18 cellular contexts compared by ENCODE assay signal in genomic region chr5:143214890-143215289, GRCh38.
"Had no signal": no experiment of that assay in that cellular context is flagged by ENCODE, and none has a peak within 500 bp of the region (broad histone marks: within the 10 kb centered on the region; RNA-seq: fewer than 3 reads in every experiment).

No MANE protein-coding gene starts in this region.

- H3K27me3 ChIP-seq: esophagus squamous epithelium, testis, upper lobe of left lung had no signal

- FAIRE-seq: colon had no signal

- DNase-seq: activated CD4-positive, alpha-beta T cell treated with anti-CD3 and anti-CD28 coated beads for 4 hours; activated CD8-positive, alpha-beta T cell treated with anti-CD3 and anti-CD28 coated beads for 36 hours; activated gamma-delta T cell treated with Interleukin-2 at 50 U/mL for 16 hours; activated T-cell treated with anti-CD3 and anti-CD28 coated beads, Interleukin-2, amount 50 U/mL, for 72 hours; amniotic stem cell; effector CD4-positive, alpha-beta T cell; esophagus squamous epithelium; lower lobe of right lung; midbrain; psoas muscle; stimulated activated naive CD8-positive, alpha-beta T cell treated with anti-CD3 and anti-CD28 coated beads, Interleukin-15, amount 100 ng/mL, for 72 hours; testis had no signal

- H3K9me3 Mint-ChIP-seq: activated CD8-positive, alpha-beta T cell treated with anti-CD3 and anti-CD28 coated beads for 36 hours; activated T-cell treated with anti-CD3 and anti-CD28 coated beads, Interleukin-2, amount 50 U/mL, for 72 hours; neural crest cell; stimulated activated naive CD8-positive, alpha-beta T cell treated with anti-CD3 and anti-CD28 coated beads, Interleukin-15, amount 100 ng/mL, for 72 hours; T-helper 1 cell treated with Interleukin-12 subunit alpha and Interleukin-12 subunit beta and Interleukin-4 antibody, amounts not matched to agents 30 μg/mL and 1 μg/mL, for 36 hours had no signal

- H3K27ac Mint-ChIP-seq: activated CD8-positive, alpha-beta T cell treated with anti-CD3 and anti-CD28 coated beads for 36 hours; activated naive CD8-positive, alpha-beta T cell; T-helper 1 cell treated with Interleukin-12 subunit alpha and Interleukin-12 subunit beta and Interleukin-4 antibody, amounts not matched to agents 30 μg/mL and 1 μg/mL, for 36 hours had no signal

- H3K9me3 ChIP-seq: esophagus squamous epithelium, lower lobe of right lung, psoas muscle, testis, upper lobe of left lung had no signal

- H3K4me3 Mint-ChIP-seq: activated CD8-positive, alpha-beta T cell treated with anti-CD3 and anti-CD28 coated beads for 36 hours; activated naive CD8-positive, alpha-beta T cell; activated T-cell treated with anti-CD3 and anti-CD28 coated beads, Interleukin-2, amount 50 U/mL, for 72 hours; neural crest cell; stimulated activated naive CD8-positive, alpha-beta T cell treated with anti-CD3 and anti-CD28 coated beads, Interleukin-15, amount 100 ng/mL, for 72 hours; T-helper 1 cell treated with Interleukin-12 subunit alpha and Interleukin-12 subunit beta and Interleukin-4 antibody, amounts not matched to agents 30 μg/mL and 1 μg/mL, for 36 hours had no signal

- ATAC-seq: activated CD8-positive, alpha-beta T cell treated with anti-CD3 and anti-CD28 coated beads for 36 hours; activated T-cell treated with anti-CD3 and anti-CD28 coated beads, Interleukin-2, amount 50 U/mL, for 72 hours; lower lobe of right lung; psoas muscle; sciatic nerve; stimulated activated naive CD8-positive, alpha-beta T cell treated with anti-CD3 and anti-CD28 coated beads, Interleukin-15, amount 100 ng/mL, for 72 hours had no signal

- H3K4me3 ChIP-seq: esophagus squamous epithelium, lower lobe of right lung, psoas muscle, testis, upper lobe of left lung had no signal

- H3K27ac ChIP-seq: esophagus squamous epithelium, lower lobe of right lung, psoas muscle, testis, upper lobe of left lung had no signal
